ENCODE assay signal across 13 cellular contexts in genomic region chr22:17951315-17951714, GRCh38.
DNase-seq lines count a peak whose midpoint lies in the region; ATAC-seq and TF ChIP-seq lines count a peak whose summit lies in the region.
"Had no signal": no experiment of that assay in that cellular context is flagged by ENCODE, and none has a peak within 500 bp of the region (broad histone marks: within the 10 kb centered on the region; RNA-seq: fewer than 3 reads in every experiment).

No MANE protein-coding gene starts in this region.

- no peak overlapping the region for H3K4me3 ChIP-seq in thyroid gland (replicated peaks in 1 of 3)

- no peaks in the 10 kb centered on the region for H3K9me3 ChIP-seq in thyroid gland
- H3K9me3 ChIP-seq: BE2C had no signal

- H3K27me3 Mint-ChIP-seq in neural crest cell (ENCODE audit: low read depth), result no peaks in the 10 kb centered on the region
- H3K27me3 Mint-ChIP-seq: stimulated activated naive CD8-positive, alpha-beta T cell treated with anti-CD3 and anti-CD28 coated beads, Interleukin-15, Interleukin-2, amounts not matched to agents 100 ng/mL and 50 ng/mL, for 24 hours had no signal

- H3K4me3 Mint-ChIP-seq in neural crest cell, result no peak overlapping the region
- H3K4me3 Mint-ChIP-seq: stimulated activated naive CD8-positive, alpha-beta T cell treated with anti-CD3 and anti-CD28 coated beads, Interleukin-15, Interleukin-2, amounts not matched to agents 100 ng/mL and 50 ng/mL, for 24 hours; T-helper 2 cell treated with Interferon-gamma antibody and Interleukin-4, amounts not matched to agents 5 μg/mL and 100 μg/mL, for 36 hours had no signal

- no peaks in the 10 kb centered on the region for H3K36me3 Mint-ChIP-seq in neural crest cell (ENCODE audit: low read depth)

- 85 to 92% methylated on average over 5 of the region's 5 CpGs for WGBS in thyroid gland, 2 donors

- H3K27ac ChIP-seq in thyroid gland, result peak overlapping the region in 2 of 3 donors; percentile 21 to 30

- TF ChIP-seq POLR2A in thyroid gland (IDR thresholded peaks at IDR 0.05), result no peak

- peak; percentile 74 for DNase-seq in SK-MEL-5 (ENCODE audit: low read depth, low spot score)
- no peak for DNase-seq in left cardiac atrium
- no peak for DNase-seq in neural crest cell (ENCODE audit: low read depth, low spot score)
- DNase-seq in thyroid gland, result no peak
- no peak for DNase-seq in stimulated activated CD4-positive, alpha-beta T cell treated with anti-CD3 and anti-CD28 coated beads, Interleukin-4, amount 100 ng/mL, for 4 hours
- no peak for DNase-seq in effector CD8-positive, alpha-beta T cell (lab: John Stamatoyannopoulos, UW)
- DNase-seq: activated CD8-positive, alpha-beta memory T cell treated with anti-CD3 and anti-CD28 coated beads, Interleukin-2, amount 50 U/mL, for 4 hours; activated naive CD4-positive, alpha-beta T cell treated with Interleukin-2 at 50 U/mL for 16 hours; BE2C; stimulated activated CD4-positive, alpha-beta T cell treated with anti-CD3 and anti-CD28 coated beads, Interleukin-12 subunit alpha, Interleukin-12 subunit beta, amount 100 ng/mL, for 4 hours had no signal

- intact Hi-C loops in left cardiac atrium (cut with DNase I) (no loop called here), thyroid gland (cut with DNase I) (no loop called here)

- in situ Hi-C loops in SK-MEL-5 (cut with HindIII; ENCODE audit: low pct_unique_long_range_greater_than_20kb, low sequenced_read_pairs), result no loop called here

- H3K27me3 ChIP-seq in thyroid gland, result no peaks in the 10 kb centered on the region
- H3K27me3 ChIP-seq: BE2C had no signal

- no peak for TF ChIP-seq CTCF in neural crest cell (conservative IDR thresholded peaks at IDR 0.05)
- TF ChIP-seq CTCF in thyroid gland (IDR thresholded peaks at IDR 0.05), result no peak

- peaks cover 15 to 38% of the 10 kb centered on the region in 2 donors for H3K4me1 ChIP-seq in thyroid gland

- ATAC-seq in left cardiac atrium (peak; percentile 7 to 46), GM21737 (IDR thresholded peaks at IDR 0.05; ENCODE audit: unreplicated experiment) (no peak)

- peak overlapping the region; percentile 20 for H3K27ac Mint-ChIP-seq in neural crest cell (ENCODE audit: unreplicated experiment)
- H3K27ac Mint-ChIP-seq: stimulated activated naive CD8-positive, alpha-beta T cell treated with anti-CD3 and anti-CD28 coated beads, Interleukin-15, Interleukin-2, amounts not matched to agents 100 ng/mL and 50 ng/mL, for 24 hours; T-helper 2 cell treated with Interferon-gamma antibody and Interleukin-4, amounts not matched to agents 5 μg/mL and 100 μg/mL, for 36 hours had no signal

- H3K36me3 ChIP-seq in thyroid gland, result no peaks in the 10 kb centered on the region
- H3K36me3 ChIP-seq: BE2C had no signal

- H3K9me3 Mint-ChIP-seq in neural crest cell, result no peaks in the 10 kb centered on the region
- H3K9me3 Mint-ChIP-seq: stimulated activated naive CD8-positive, alpha-beta T cell treated with anti-CD3 and anti-CD28 coated beads, Interleukin-15, Interleukin-2, amounts not matched to agents 100 ng/mL and 50 ng/mL, for 24 hours; T-helper 2 cell treated with Interferon-gamma antibody and Interleukin-4, amounts not matched to agents 5 μg/mL and 100 μg/mL, for 36 hours had no signal

- H3K4me1 Mint-ChIP-seq in neural crest cell, result peaks cover 50% of the 10 kb centered on the region
